ENCODE assay signal across 8 cellular contexts in genomic region chr1:91404151-91405012, GRCh38. TPM values are rescaled to one million over a fixed set of nuclear protein-coding genes. Genes with fewer than 3 reads are reported as not detected.
DNase-seq lines count a peak whose midpoint lies in the region; ATAC-seq and TF ChIP-seq lines count a peak whose summit lies in the region.

Gene HFM1 (minus strand): TSS chr1:91404837. CDS start chr1:91401082, 3,755 bp downstream.

- H3K27me3 ChIP-seq in DND-41 (ENCODE audit: insufficient read depth, low read length, poor library complexity) (peaks cover 11% of the 10 kb centered on the region), HUES64 (ENCODE audit: insufficient read depth, low read length) (no peaks in the 10 kb centered on the region), adipocyte (replicated peaks; ENCODE audit: control insufficient read depth, insufficient read depth, low read length) (no peaks in the 10 kb centered on the region), prostate gland (replicated peaks; ENCODE audit: insufficient read depth) (no peaks in the 10 kb centered on the region), uterus (no peaks in the 10 kb centered on the region)

- peak; percentile 99 for ATAC-seq in DND-41 (ENCODE audit: insufficient read depth, low read depth)
- peak; percentile 94 for ATAC-seq in GM21529 (IDR thresholded peaks at IDR 0.05; ENCODE audit: unreplicated experiment)
- ATAC-seq in left ventricle myocardium superior: peak; percentile 100

- no peak for TF ChIP-seq POLR2A in prostate gland (IDR thresholded peaks at IDR 0.05)
- TF ChIP-seq POLR2A in uterus (IDR thresholded peaks at IDR 0.05): peak; percentile 35 to 67

- H3K27ac ChIP-seq in DND-41 (ENCODE audit: low read length) (no peak within 1 kb of the TSS), HUES64 (ENCODE audit: low read depth, low read length) (peak within 1 kb of the TSS; percentile 89), prostate gland (peak within 1 kb of the TSS; percentile 61 to 64), uterus (peak within 1 kb of the TSS; percentile 85 to 95)

- no peaks in the 10 kb centered on the region for H4K20me1 ChIP-seq in DND-41 (ENCODE audit: insufficient read depth, low read length)

- H3K36me3 ChIP-seq in DND-41 (ENCODE audit: insufficient read depth, low read length): no peaks in the 10 kb centered on the region
- H3K36me3 ChIP-seq in HUES64 (ENCODE audit: insufficient read depth, low read length): no peaks in the 10 kb centered on the region
- H3K36me3 ChIP-seq in adipocyte (ENCODE audit: control insufficient read depth, insufficient read depth, low read length, severe bottlenecking): no peaks in the 10 kb centered on the region
- H3K36me3 ChIP-seq in prostate gland: no peaks in the 10 kb centered on the region
- no peaks in the 10 kb centered on the region for H3K36me3 ChIP-seq in uterus

- H3K4me1 ChIP-seq in DND-41 (ENCODE audit: insufficient read depth, low read length): peaks cover 11% of the 10 kb centered on the region
- peaks cover 10% of the 10 kb centered on the region for H3K4me1 ChIP-seq in HUES64 (ENCODE audit: insufficient read depth, low read length)
- H3K4me1 ChIP-seq in adipocyte (ENCODE audit: control insufficient read depth, insufficient read depth, low read length): peaks cover 4% of the 10 kb centered on the region
- H3K4me1 ChIP-seq in prostate gland (replicated peaks): no peaks in the 10 kb centered on the region
- H3K4me1 ChIP-seq in uterus: no peaks in the 10 kb centered on the region

- DNase-seq in DND-41 (peak; percentile 80), RPMI8226 (peak; percentile 18), adipocyte (ENCODE audit: low read depth) (peak; percentile 81), left ventricle myocardium superior (peak; percentile 93), prostate gland (ENCODE audit: low spot score) (peak; percentile 32), uterus (peak; percentile 83 to 84)

- under 1% methylated on average over 69 of the region's 69 CpGs for WGBS in HUES64
- 2% methylated on average over 50 of the region's 69 CpGs for WGBS in prostate gland

- TF ChIP-seq CTCF in DND-41 (IDR thresholded peaks at IDR 0.05; ENCODE audit: borderline replicate concordance, extremely low read depth, low read length, poor library complexity, severe bottlenecking) (peak; percentile 35), prostate gland (IDR thresholded peaks at IDR 0.05) (peak in 1 of 4 experiments; percentile 8), uterus (IDR thresholded peaks at IDR 0.05) (peak in 2 of 4 experiments; percentile 11 to 18)

- H3K4me2 ChIP-seq in DND-41 (ENCODE audit: insufficient read depth, low read length): peak within 1 kb of the TSS; percentile 71

- intact Hi-C loops in left ventricle myocardium superior (cut with micrococcal nuclease) (loop anchor here (5.0 kb wide), 1 partner anchor 122 kb away; no protein-coding TSS in a partner anchor), prostate gland (cut with DNase I) (loop anchor here (5.0 to 10.0 kb wide), 2 partner anchors 100 to 122 kb away; partner anchors contain the start of gene CDC7), uterus (cut with DNase I; ENCODE audit: low total_unique reads) (no loop called here)

- H3K9ac ChIP-seq in DND-41 (ENCODE audit: low read depth, low read length): peak within 1 kb of the TSS; percentile 62
- peak within 1 kb of the TSS; percentile 93 for H3K9ac ChIP-seq in HUES64 (ENCODE audit: low read depth, low read length)
- peak within 1 kb of the TSS; percentile 82 for H3K9ac ChIP-seq in adipocyte (ENCODE audit: low read length)

- H3K79me2 ChIP-seq in DND-41 (ENCODE audit: insufficient read depth, low read length): no peaks in the 10 kb centered on the region

- peak within 1 kb of the TSS; percentile 8 to 56; a peak in 3 of 4 replicates for H3K4me3 ChIP-seq in DND-41 (ENCODE audit: low read depth in 1 of 2, low read length in 2 of 2)
- peak within 1 kb of the TSS; percentile 97 for H3K4me3 ChIP-seq in HUES64 (ENCODE audit: low read length)
- peak within 1 kb of the TSS; percentile 88 for H3K4me3 ChIP-seq in adipocyte (ENCODE audit: low read length)
- peak within 1 kb of the TSS; percentile 43 to 46 for H3K4me3 ChIP-seq in prostate gland
- peak within 1 kb of the TSS; percentile 51 to 74 for H3K4me3 ChIP-seq in uterus

- H2AFZ ChIP-seq in DND-41 (ENCODE audit: low read depth, low read length): peak within 1 kb of the TSS; percentile 67

- H3K9me3 ChIP-seq in DND-41 (ENCODE audit: insufficient read depth, low read length, severe bottlenecking): no peaks in the 10 kb centered on the region
- H3K9me3 ChIP-seq in HUES64 (ENCODE audit: insufficient read depth, low read depth, low read length): no peaks in the 10 kb centered on the region
- H3K9me3 ChIP-seq in adipocyte (ENCODE audit: control insufficient read depth, low read length): no peaks in the 10 kb centered on the region
- no peaks in the 10 kb centered on the region for H3K9me3 ChIP-seq in prostate gland
- no peaks in the 10 kb centered on the region for H3K9me3 ChIP-seq in uterus

RNA-seq across cellular contexts. Expression of gene HFM1, which starts in this region (rescaled TPM):
- 2.1 TPM for polyA plus RNA-seq in HUES64 (2013, experiment 1 of 2)
- polyA plus RNA-seq in HUES64 (2013, experiment 2 of 2): 3.2 TPM
- total RNA-seq in left ventricle myocardium superior: 1.3 TPM
- total RNA-seq in prostate gland: 1 to 10 TPM in 1 of 2 donors, under 1 TPM in 1; 0.18 to 4.8 TPM
- total RNA-seq in uterus: 10 to 100 TPM in 3 of 4 donors, 1 to 10 TPM in 1; 8.2 to 25.3 (median 10.5) TPM

Comparison
In these comparisons a context has a peak if more than half of its experiments do, and no peak if none do; other contexts are left out.
1. DNase-seq: peak in every context shown above with its lines; median percentile 93 in left ventricle myocardium superior; 84 in uterus; 81 in adipocyte; 80 in DND-41; 32 in prostate gland; 18 in RPMI8226.
2. H3K4me3 ChIP-seq: peak in every context shown above with its lines; median percentile 97 in HUES64; 88 in adipocyte; 62 in uterus; 44 in prostate gland; 32 in DND-41.